In the genomic region with DNA sequence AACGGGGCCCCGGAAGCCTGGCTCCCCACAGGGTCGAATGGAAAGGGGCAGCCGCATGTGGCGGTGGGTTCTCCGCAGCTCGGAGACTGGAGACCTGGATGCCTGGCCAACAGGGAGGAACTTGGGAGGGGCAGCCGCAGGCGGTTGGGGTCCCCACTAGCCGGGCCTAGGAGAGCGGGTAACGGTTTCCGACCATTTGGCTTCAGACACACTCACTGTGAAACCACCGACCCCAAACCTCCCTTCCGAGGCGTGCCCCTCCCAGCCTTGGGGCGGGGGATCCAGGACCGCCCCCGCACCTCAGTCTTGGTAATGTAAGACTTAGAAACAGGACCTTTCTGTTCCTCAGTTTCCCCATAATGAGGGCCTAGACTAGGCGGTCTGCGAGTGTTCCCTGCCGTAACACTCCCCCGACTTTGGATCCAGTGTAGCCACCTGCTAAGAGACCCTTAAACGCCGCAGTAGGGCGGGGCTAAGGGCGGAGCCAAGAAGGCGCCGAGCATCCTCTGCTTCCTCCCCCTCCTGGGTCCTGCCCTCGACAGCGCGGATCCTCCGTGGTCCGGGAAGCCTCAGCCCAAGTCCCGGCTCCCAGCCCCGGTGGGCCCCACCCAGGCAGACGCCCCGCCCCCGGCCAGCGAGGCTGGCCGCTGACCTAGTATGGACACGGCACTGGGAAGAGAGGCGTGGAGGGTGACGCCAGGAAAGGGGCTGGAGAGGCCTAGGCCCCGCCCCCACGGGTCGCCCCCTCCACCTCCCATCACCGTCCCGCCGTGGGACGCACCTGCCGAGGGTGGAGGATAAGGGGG, we compare ENCODE assay signal across 8 cellular contexts.
DNase-seq lines count a peak whose midpoint lies in the region; ATAC-seq and TF ChIP-seq lines count a peak whose summit lies in the region.

No MANE protein-coding gene starts in this region.

- no peaks in the 10 kb centered on the region for H4K20me1 ChIP-seq in SU-DHL-6 (ENCODE audit: low read depth, low read length)

- H3K9me3 ChIP-seq in SU-DHL-6 (ENCODE audit: insufficient read depth, low read length) (no peaks in the 10 kb centered on the region), iPS-15b (ENCODE audit: control insufficient read depth, insufficient read depth, low read length) (no peaks in the 10 kb centered on the region)

- peak overlapping the region; percentile 72 for H2AFZ ChIP-seq in SU-DHL-6 (ENCODE audit: low read depth, low read length, severe bottlenecking)

- DNase-seq in NCI-H82 (lab: John Stamatoyannopoulos, UW) = peak; percentile 64
- DNase-seq in NCI-H82 treated with DMSO at 0.1 percent for 48 hours (lab: John Stamatoyannopoulos, UW; ENCODE audit: unreplicated experiment) = no peak
- DNase-seq in amniotic epithelial cell (ENCODE audit: low read depth) = peak; percentile 68
- no peak for DNase-seq in skeletal muscle cell (ENCODE audit: low read depth)

- H3K4me3 ChIP-seq in SU-DHL-6 (ENCODE audit: insufficient read depth, low read length, poor library complexity, severe bottlenecking) (peak overlapping the region; percentile 53), iPS-15b (ENCODE audit: low read depth, low read length) (peak overlapping the region; percentile 78), skeletal muscle cell (ENCODE audit: low read depth, low read length) (peak overlapping the region; percentile 39)

- no peaks in the 10 kb centered on the region for H3K27me3 ChIP-seq in SU-DHL-6 (ENCODE audit: low read length)
- H3K27me3 ChIP-seq in iPS-15b (ENCODE audit: control insufficient read depth, insufficient read depth, low read length) = peaks cover 5% of the 10 kb centered on the region

- H3K9ac ChIP-seq in SU-DHL-6 (ENCODE audit: low read length) (peak overlapping the region; percentile 55), iPS-15b (ENCODE audit: low read depth, low read length) (no peak overlapping the region)

- H3F3A ChIP-seq in SU-DHL-6 (ENCODE audit: insufficient read depth) = peaks cover 14% of the 10 kb centered on the region; the same call in 1 of the 2 replicates

- peak overlapping the region; percentile 89 for H3K4me2 ChIP-seq in SU-DHL-6 (ENCODE audit: low read depth, low read length, poor library complexity, severe bottlenecking)

- H3K79me2 ChIP-seq in SU-DHL-6 (ENCODE audit: insufficient read depth, low read length) = no peaks in the 10 kb centered on the region

- H3K27ac ChIP-seq in SU-DHL-6 (ENCODE audit: low read depth, low read length) = peak overlapping the region; percentile 68

- H3K4me1 ChIP-seq in iPS-15b (ENCODE audit: control insufficient read depth, insufficient read depth, low read length) = peaks cover under 1% of the 10 kb centered on the region

- H3K9me2 ChIP-seq in SU-DHL-6 (replicated peaks; ENCODE audit: insufficient read depth, low read length) = no peaks in the 10 kb centered on the region

- ATAC-seq in GM21717 (IDR thresholded peaks at IDR 0.05; ENCODE audit: unreplicated experiment) (no peak), GM18868 (IDR thresholded peaks at IDR 0.05; ENCODE audit: unreplicated experiment) (no peak)

- H3K36me3 ChIP-seq in SU-DHL-6 (ENCODE audit: low read length) = no peaks in the 10 kb centered on the region
- H3K36me3 ChIP-seq in iPS-15b (ENCODE audit: control insufficient read depth, insufficient read depth, low read length) = no peaks in the 10 kb centered on the region

- TF ChIP-seq CTCF in SU-DHL-6 (IDR thresholded peaks at IDR 0.05; ENCODE audit: insufficient read depth, low read length, poor library complexity, severe bottlenecking) = no peak

Comparison
In these comparisons a context has a peak if more than half of its experiments do, and no peak if none do; other contexts are left out.
1. DNase-seq: peak in NCI-H82 (single experiment) and amniotic epithelial cell (single experiment); none in NCI-H82 treated with DMSO at 0.1 percent for 48 hours (single experiment) and skeletal muscle cell (single experiment).
2. Peak in every context shown above with its lines, with median percentiles within 50 percentile points of each other: H3K4me3 ChIP-seq.